ENCODE assay signal across 10 cellular contexts in genomic region chr5:133957591-133957990, GRCh38. TPM values are rescaled to one million over a fixed set of nuclear protein-coding genes. Genes with fewer than 3 reads are reported as not detected.
DNase-seq lines count a peak whose midpoint lies in the region; ATAC-seq and TF ChIP-seq lines count a peak whose summit lies in the region.
"Had no signal": no experiment of that assay in that cellular context is flagged by ENCODE, and none has a peak within 500 bp of the region (broad histone marks: within the 10 kb centered on the region; RNA-seq: fewer than 3 reads in every experiment).

No MANE protein-coding gene starts in this region.

- H3K36me3 ChIP-seq in left ventricle myocardium inferior = peaks cover 55% of the 10 kb centered on the region
- H3K36me3 ChIP-seq in OCI-LY3 (replicated peaks; ENCODE audit: low read depth, low read length) = peaks cover 19% of the 10 kb centered on the region
- peaks cover 0 to 10% of the 10 kb centered on the region in 2 donors for H3K36me3 ChIP-seq in thyroid gland

- intact Hi-C loops in left ventricle myocardium inferior (cut with micrococcal nuclease) = no loop called here
- intact Hi-C loops in left cardiac atrium (cut with DNase I) = no loop called here
- intact Hi-C loops in thyroid gland (cut with DNase I) = no loop called here

- H3K9me3 ChIP-seq in left ventricle myocardium inferior (replicated peaks) = no peaks in the 10 kb centered on the region
- no peaks in the 10 kb centered on the region for H3K9me3 ChIP-seq in OCI-LY3 (ENCODE audit: insufficient read depth, low read length)
- H3K9me3 ChIP-seq in thyroid gland = no peaks in the 10 kb centered on the region

- H3K27me3 ChIP-seq in left ventricle myocardium inferior (ENCODE audit: low read depth) = no peaks in the 10 kb centered on the region
- no peaks in the 10 kb centered on the region for H3K27me3 ChIP-seq in OCI-LY3 (ENCODE audit: low read depth, low read length)
- no peaks in the 10 kb centered on the region for H3K27me3 ChIP-seq in thyroid gland

- TF ChIP-seq POLR2A in thyroid gland (IDR thresholded peaks at IDR 0.05) = no peak

- H3K79me2 ChIP-seq in OCI-LY3 (ENCODE audit: low read length) = peaks cover 8% of the 10 kb centered on the region

- H3K4me2 ChIP-seq in OCI-LY3 (ENCODE audit: low read length) = peak overlapping the region; percentile 69

- no peak for TF ChIP-seq CTCF in left ventricle myocardium inferior (IDR thresholded peaks at IDR 0.05; ENCODE audit: borderline replicate concordance)
- no peak for TF ChIP-seq CTCF in OCI-LY3 (IDR thresholded peaks at IDR 0.05; ENCODE audit: low read depth, low read length)
- no peak for TF ChIP-seq CTCF in thyroid gland (IDR thresholded peaks at IDR 0.05)

- no peak overlapping the region for H3K4me3 ChIP-seq in left ventricle myocardium inferior
- peak overlapping the region; percentile 38 for H3K4me3 ChIP-seq in OCI-LY3 (ENCODE audit: low read length)
- no peak overlapping the region for H3K4me3 ChIP-seq in thyroid gland (replicated peaks in 1 of 3)

- H3K27ac ChIP-seq in left ventricle myocardium inferior (replicated peaks) (peak overlapping the region; percentile 47), OCI-LY3 (ENCODE audit: low read length) (peak overlapping the region; percentile 98), thyroid gland (peak overlapping the region; percentile 3 to 70 (median 62))

- ATAC-seq in left cardiac atrium (no peak), HG02678 (IDR thresholded peaks at IDR 0.05; ENCODE audit: unreplicated experiment) (peak; percentile 73)

- H3K9ac ChIP-seq in OCI-LY3 (ENCODE audit: low read length) = peak overlapping the region; percentile 71

- H2AFZ ChIP-seq in OCI-LY3 (ENCODE audit: low read depth, low read length) = no peak overlapping the region

- no peaks in the 10 kb centered on the region for H4K20me1 ChIP-seq in OCI-LY3 (ENCODE audit: insufficient read depth, low read length)

- H3K4me1 ChIP-seq in left ventricle myocardium inferior (peaks cover 53% of the 10 kb centered on the region), OCI-LY3 (ENCODE audit: low read length) (peaks cover 48% of the 10 kb centered on the region), thyroid gland (peaks cover 6 to 17% of the 10 kb centered on the region in 2 donors)

- DNase-seq in left ventricle myocardium inferior = no peak
- DNase-seq in left cardiac atrium = no peak
- no peak for DNase-seq in thyroid gland
- DNase-seq in EL = no peak
- no peak for DNase-seq in activated T-cell treated with anti-CD3 and anti-CD28 coated beads for 4 hours
- DNase-seq in stimulated activated CD4-positive, alpha-beta T cell treated with anti-CD3 and anti-CD28 coated beads, Interleukin-2, amount 100 ng/mL, for 48 hours = no peak
- DNase-seq: NCI-H510A treated with DMSO at 0.1 percent for 48 hours, T1000 had no signal

- WGBS in thyroid gland, 2 donors = 74 to 86% methylated on average over 1 of the region's 1 CpG

RNA-seq across cellular contexts. Expression of gene C5orf15, which starts 10.8 kb away (rescaled TPM):
- total RNA-seq in left ventricle myocardium inferior (34.4 TPM), left cardiac atrium (10 to 100 TPM; 27.9 to 28.2 TPM), thyroid gland (10 to 100 TPM; 53.7 to 76.3 (median 71.4) TPM)

RNA-seq across cellular contexts. Expression of gene VDAC1, which starts 47.2 kb away (rescaled TPM):
- total RNA-seq in left ventricle myocardium inferior = 501 TPM
- total RNA-seq in left cardiac atrium = 100 to 1,000 TPM; 275 to 362 TPM
- 100 to 1,000 TPM; 122 to 166 (median 136) TPM for total RNA-seq in thyroid gland

Comparison
In these comparisons a context has a peak if more than half of its experiments do, and no peak if none do; other contexts are left out.
1. H3K27ac ChIP-seq: peak in every context shown above with its lines; median percentile 98 in OCI-LY3; 62 in thyroid gland; 47 in left ventricle myocardium inferior.